ENCODE assay signal across 10 cellular contexts in genomic region chr4:165079476-165079875, GRCh38. TPM values are rescaled to one million over a fixed set of nuclear protein-coding genes. Genes with fewer than 3 reads are reported as not detected.
DNase-seq lines count a peak whose midpoint lies in the region; ATAC-seq and TF ChIP-seq lines count a peak whose summit lies in the region.
"Had no signal": no experiment of that assay in that cellular context is flagged by ENCODE, and none has a peak within 500 bp of the region (broad histone marks: within the 10 kb centered on the region; RNA-seq: fewer than 3 reads in every experiment).

No MANE protein-coding gene starts in this region.

- no peaks in the 10 kb centered on the region for H3K9me2 ChIP-seq in hepatocyte (replicated peaks; ENCODE audit: insufficient read depth)

- 47% methylated on average over 6 of the region's 6 CpGs for WGBS in hepatocyte (ENCODE audit: low lambda C conversion rate, missing lambda C conversion rate)

- no peaks in the 10 kb centered on the region for H3K27me3 Mint-ChIP-seq in T-helper 2 cell treated with Interferon-gamma antibody and Interleukin-4, amounts not matched to agents 5 μg/mL and 100 μg/mL, for 36 hours (ENCODE audit: low read depth)
- no peaks in the 10 kb centered on the region for H3K27me3 Mint-ChIP-seq in activated naive CD4-positive, alpha-beta T cell treated with anti-CD3 and anti-CD28 coated beads for 36 hours (ENCODE audit: low read depth)
- H3K27me3 Mint-ChIP-seq: effector memory CD8-positive, alpha-beta T cell had no signal

- no peak for TF ChIP-seq RAD21 in Ishikawa (IDR thresholded peaks at IDR 0.05; ENCODE audit: low read depth)

- CTCF ChIA-PET in activated naive CD4-positive, alpha-beta T cell treated with anti-CD3 and anti-CD28 coated beads for 36 hours (lab: Charles Lee), result no interaction called here

- H3K4me3 ChIP-seq in hepatocyte, result no peak overlapping the region

- ATAC-seq in HG02588 (IDR thresholded peaks at IDR 0.05; ENCODE audit: unreplicated experiment), result no peak
- ATAC-seq: effector memory CD8-positive, alpha-beta T cell had no signal

- peaks cover 9% of the 10 kb centered on the region for H3K36me3 Mint-ChIP-seq in T-helper 2 cell treated with Interferon-gamma antibody and Interleukin-4, amounts not matched to agents 5 μg/mL and 100 μg/mL, for 36 hours (ENCODE audit: low read depth)
- peaks cover 19% of the 10 kb centered on the region for H3K36me3 Mint-ChIP-seq in activated naive CD4-positive, alpha-beta T cell treated with anti-CD3 and anti-CD28 coated beads for 36 hours (ENCODE audit: low read depth)

- H3K9me3 Mint-ChIP-seq in T-helper 2 cell treated with Interferon-gamma antibody and Interleukin-4, amounts not matched to agents 5 μg/mL and 100 μg/mL, for 36 hours, result no peaks in the 10 kb centered on the region
- no peaks in the 10 kb centered on the region for H3K9me3 Mint-ChIP-seq in activated naive CD4-positive, alpha-beta T cell treated with anti-CD3 and anti-CD28 coated beads for 36 hours
- H3K9me3 Mint-ChIP-seq: effector memory CD8-positive, alpha-beta T cell had no signal

- intact Hi-C loops in activated naive CD4-positive, alpha-beta T cell treated with anti-CD3 and anti-CD28 coated beads for 36 hours (cut with micrococcal nuclease), result no loop called here

- H2AFZ ChIP-seq in hepatocyte, result no peak overlapping the region

- TF ChIP-seq EP300 in Ishikawa (IDR thresholded peaks at IDR 0.05; ENCODE audit: borderline replicate concordance), result no peak

- H3K27me3 ChIP-seq in hepatocyte, result no peaks in the 10 kb centered on the region

- H3K4me3 Mint-ChIP-seq in T-helper 2 cell treated with Interferon-gamma antibody and Interleukin-4, amounts not matched to agents 5 μg/mL and 100 μg/mL, for 36 hours, result no peak overlapping the region
- H3K4me3 Mint-ChIP-seq in activated naive CD4-positive, alpha-beta T cell treated with anti-CD3 and anti-CD28 coated beads for 36 hours, result no peak overlapping the region
- H3K4me3 Mint-ChIP-seq: effector memory CD8-positive, alpha-beta T cell had no signal

- no peaks in the 10 kb centered on the region for H3K36me3 ChIP-seq in hepatocyte (replicated peaks; ENCODE audit: insufficient read depth, low read depth)

- H3K27ac ChIP-seq in VCaP, result peak overlapping the region; percentile 98
- no peak overlapping the region for H3K27ac ChIP-seq in hepatocyte
- H3K27ac ChIP-seq: C4-2B had no signal

- peaks cover 3% of the 10 kb centered on the region for H3K4me1 Mint-ChIP-seq in T-helper 2 cell treated with Interferon-gamma antibody and Interleukin-4, amounts not matched to agents 5 μg/mL and 100 μg/mL, for 36 hours (ENCODE audit: low read depth)
- no peaks in the 10 kb centered on the region for H3K4me1 Mint-ChIP-seq in activated naive CD4-positive, alpha-beta T cell treated with anti-CD3 and anti-CD28 coated beads for 36 hours (ENCODE audit: low read depth)

- no peaks in the 10 kb centered on the region for H3K79me2 ChIP-seq in hepatocyte

- DNase-seq in COR-L47 (lab: John Stamatoyannopoulos, UW) (peak; percentile 75), hepatocyte (ENCODE audit: low spot score) (peak; percentile 34), T-helper 1 cell (no peak)
- DNase-seq in T-helper 2 cell treated with Interferon-gamma antibody and Interleukin-4, amounts not matched to agents 5 μg/mL and 100 μg/mL, for 36 hours (ENCODE audit: low spot score), result no peak
- DNase-seq in activated naive CD4-positive, alpha-beta T cell treated with anti-CD3 and anti-CD28 coated beads for 36 hours, result no peak
- DNase-seq: effector memory CD8-positive, alpha-beta T cell had no signal

- no peaks in the 10 kb centered on the region for H3K4me1 ChIP-seq in hepatocyte (ENCODE audit: insufficient read depth)

- no peak overlapping the region for H3K27ac Mint-ChIP-seq in T-helper 2 cell treated with Interferon-gamma antibody and Interleukin-4, amounts not matched to agents 5 μg/mL and 100 μg/mL, for 36 hours
- H3K27ac Mint-ChIP-seq in activated naive CD4-positive, alpha-beta T cell treated with anti-CD3 and anti-CD28 coated beads for 36 hours, result no peak overlapping the region
- H3K27ac Mint-ChIP-seq: effector memory CD8-positive, alpha-beta T cell had no signal

- no peak for TF ChIP-seq CTCF in VCaP (conservative IDR thresholded peaks at IDR 0.05)
- no peak for TF ChIP-seq CTCF in hepatocyte (IDR thresholded peaks at IDR 0.05; ENCODE audit: poor library complexity)

- no peaks in the 10 kb centered on the region for H4K20me1 ChIP-seq in hepatocyte (ENCODE audit: insufficient read depth, poor library complexity, severe bottlenecking)

- no peaks in the 10 kb centered on the region for H3K9me3 ChIP-seq in hepatocyte (ENCODE audit: low read depth)

- no peak overlapping the region for H3K4me2 ChIP-seq in hepatocyte

TF ChIP-seq in Ishikawa, 13 proteins besides CTCF, POLR2A, EP300 and RAD21:
- TF ChIP-seq NFIC (IDR thresholded peaks at IDR 0.05) (peak; percentile 91), TAF1 (IDR thresholded peaks at IDR 0.05; ENCODE audit: low read depth) (no peak)
TF ChIP-seq in Ishikawa: peak in this region for 1.

RNA-seq across cellular contexts. Expression of gene TRIM75, which starts 25.8 kb away (rescaled TPM):
- 0.17 TPM in 1 of 2 replicates, not detected in the other for total RNA-seq in hepatocyte
- polyA plus RNA-seq in hepatocyte, result not detected in 2 replicates
- not detected for total RNA-seq in activated naive CD4-positive, alpha-beta T cell treated with anti-CD3 and anti-CD28 coated beads for 36 hours

RNA-seq across cellular contexts. Expression of gene TMEM192, which starts 33.2 kb away (rescaled TPM):
- 23.3 and 34.7 TPM in 2 replicates for total RNA-seq in hepatocyte
- 22.5 and 28.8 TPM in 2 replicates for polyA plus RNA-seq in hepatocyte
- total RNA-seq in activated naive CD4-positive, alpha-beta T cell treated with anti-CD3 and anti-CD28 coated beads for 36 hours, result 1 to 10 TPM; 6.3 to 8.9 TPM

RNA-seq across cellular contexts. Expression of gene TRIM60, which starts 47.7 kb away (rescaled TPM):
- total RNA-seq in hepatocyte, result not detected in 2 replicates
- polyA plus RNA-seq in hepatocyte, result not detected in 2 replicates
- total RNA-seq in activated naive CD4-positive, alpha-beta T cell treated with anti-CD3 and anti-CD28 coated beads for 36 hours, result not detected

Comparison
In these comparisons a context has a peak if more than half of its experiments do, and no peak if none do; other contexts are left out.
1. DNase-seq: peak in COR-L47 (single experiment) and hepatocyte (single experiment); none in T-helper 1 cell (0 of 5), T-helper 2 cell treated with Interferon-gamma antibody and Interleukin-4, amounts not matched to agents 5 μg/mL and 100 μg/mL, for 36 hours (single experiment) and activated naive CD4-positive, alpha-beta T cell treated with anti-CD3 and anti-CD28 coated beads for 36 hours (single experiment).